ENCODE assay signal across 16 cellular contexts in genomic region chr12:66398931-66399625, GRCh38.
DNase-seq lines count a peak whose midpoint lies in the region; FAIRE-seq and TF ChIP-seq lines count a peak whose summit lies in the region.
"Had no signal": no experiment of that assay in that cellular context is flagged by ENCODE, and none has a peak within 500 bp of the region (broad histone marks: within the 10 kb centered on the region; RNA-seq: fewer than 3 reads in every experiment).

No MANE protein-coding gene starts in this region.

- no peak overlapping the region for H4K91ac ChIP-seq in trophoblast cell (ENCODE audit: low read depth, low read length)

- DNase-seq in Jurkat, Clone E6-1 (ENCODE audit: low read depth, low spot score): peak; percentile 33
- DNase-seq in NCI-H1694 treated with DMSO at 0.1 percent for 48 hours (lab: John Stamatoyannopoulos, UW) (peak; percentile 63), bronchial epithelial cell (ENCODE audit: low read depth) (peak; percentile 50), trophoblast cell (no peak), globus pallidus (ENCODE audit: low spot score) (no peak), GM12891 (ENCODE audit: insufficient read length, low spot score) (no peak), mammary epithelial cell (no peak)
- DNase-seq: activated CD4-positive, alpha-beta T cell treated with anti-CD3 and anti-CD28 coated beads for 1 hour; cerebellar nuclear complex; kidney glomerular epithelial cell; mucosa of descending colon; NCI-H1930; NCI-H524 treated with DMSO at 0.1 percent for 48 hours had no signal

- H2AFZ ChIP-seq in trophoblast cell (ENCODE audit: insufficient read depth, low read length, poor library complexity) (no peak overlapping the region), mammary epithelial cell (ENCODE audit: low read depth, low read length) (no peak overlapping the region)

- intact Hi-C loops in mammary epithelial cell (cut with micrococcal nuclease): no loop called here

- in situ Hi-C loops in mammary epithelial cell (cut with MboI; ENCODE audit: low sequenced_read_pairs in 2 of 2): no loop called here

- H3K9ac ChIP-seq in trophoblast cell (ENCODE audit: low read length) (peak overlapping the region; percentile 46), mammary epithelial cell (ENCODE audit: insufficient read depth, low read length) (no peak overlapping the region)

- TF ChIP-seq CTCF in bronchial epithelial cell (IDR thresholded peaks at IDR 0.05; ENCODE audit: insufficient read depth, low read length, severe bottlenecking) (no peak), mammary epithelial cell (conservative IDR thresholded peaks at IDR 0.05 in 1 of 2, IDR thresholded peaks at IDR 0.05 in 1 of 2; ENCODE audit: extremely low read depth in 1 of 2, insufficient read depth in 1 of 2, low read depth in 1 of 2, low read length in 2 of 2) (no peak)

- FAIRE-seq in bronchial epithelial cell (lab: Jason Lieb, UNC) (no peak), GM12891 (lab: Jason Lieb, UNC) (no peak)

- H3K14ac ChIP-seq in trophoblast cell (ENCODE audit: low read length): no peak overlapping the region

- H4K8ac ChIP-seq in trophoblast cell (ENCODE audit: low read depth, low read length): no peak overlapping the region

- H3K36me3 ChIP-seq in bronchial epithelial cell (ENCODE audit: control insufficient read depth, insufficient read depth, low read length) (no peaks in the 10 kb centered on the region), trophoblast cell (ENCODE audit: control insufficient read depth in 1 of 2, insufficient read depth in 2 of 2, low read length in 2 of 2) (no peaks in the 10 kb centered on the region), mammary epithelial cell (ENCODE audit: insufficient read depth, low read length) (no peaks in the 10 kb centered on the region)
- H3K36me3 ChIP-seq: vagina had no signal

- no peak overlapping the region for H2BK120ac ChIP-seq in trophoblast cell (ENCODE audit: insufficient read depth, low read length, poor library complexity)

- CTCF ChIA-PET in mammary epithelial cell (lab: Charles Lee; ENCODE audit: low non-redundant PET): no interaction called here

- H4K20me1 ChIP-seq in mammary epithelial cell (ENCODE audit: insufficient read depth, low read length): no peaks in the 10 kb centered on the region

- no peak for TF ChIP-seq POLR2A in GM12891 (IDR thresholded peaks at IDR 0.05; ENCODE audit: low read depth, low read length)

- H3K27ac ChIP-seq in trophoblast cell (ENCODE audit: low read depth, low read length) (no peak overlapping the region), mammary epithelial cell (ENCODE audit: insufficient read depth, low read depth, low read length) (no peak overlapping the region)
- H3K27ac ChIP-seq: C4-2B, skin epidermis, vagina had no signal

- H3K18ac ChIP-seq in trophoblast cell (ENCODE audit: low read length): no peak overlapping the region

- no peaks in the 10 kb centered on the region for H3K79me1 ChIP-seq in trophoblast cell (ENCODE audit: low read length)

- no peak overlapping the region for H3K4me2 ChIP-seq in trophoblast cell (ENCODE audit: low read length)
- H3K4me2 ChIP-seq in mammary epithelial cell (ENCODE audit: insufficient read depth, low read depth, low read length): no peak overlapping the region

- no peak overlapping the region for H2BK5ac ChIP-seq in trophoblast cell (ENCODE audit: low read depth, low read length, poor library complexity)

- H2BK12ac ChIP-seq in trophoblast cell (ENCODE audit: low read length): no peak overlapping the region

- H3K4me3 ChIP-seq in Jurkat, Clone E6-1 (ENCODE audit: low read length): no peak overlapping the region
- H3K4me3 ChIP-seq in bronchial epithelial cell (ENCODE audit: low read depth, low read length) (no peak overlapping the region), trophoblast cell (ENCODE audit: low read depth, low read length) (no peak overlapping the region), mammary epithelial cell (replicated peaks in 1 of 3; ENCODE audit: insufficient read depth in 1 of 3, low read depth in 2 of 3, low read length in 3 of 3) (no peak overlapping the region)
- H3K4me3 ChIP-seq: mucosa of descending colon, skin epidermis, vagina had no signal

- no peak overlapping the region for H4K12ac ChIP-seq in trophoblast cell (ENCODE audit: low read depth, low read length)

- dilution Hi-C loops in mammary epithelial cell (cut with HindIII; ENCODE audit: low sequenced_read_pairs): no loop called here

- no CpG with 5 or more reads among the region's 6 CpGs for WGBS in trophoblast cell (ENCODE audit: extremely low coverage, insufficient coverage, insufficient read length)
- 90% methylated on average over 6 of the region's 6 CpGs for WGBS in mammary epithelial cell (ENCODE audit: low coverage, missing lambda C conversion rate)

- BruUV-seq in mammary epithelial cell (replicated peaks; lab: Mats Ljungman, UMichigan): no TSS peak

- no peaks in the 10 kb centered on the region for H3K9me3 ChIP-seq in trophoblast cell (ENCODE audit: insufficient read depth, low read depth, low read length)
- H3K9me3 ChIP-seq in mammary epithelial cell (replicated peaks; ENCODE audit: insufficient read depth, low read length): no peaks in the 10 kb centered on the region
- H3K9me3 ChIP-seq: mucosa of descending colon, vagina had no signal

- H3K23ac ChIP-seq in trophoblast cell (ENCODE audit: low read length): peak overlapping the region; percentile 81

- H2AK5ac ChIP-seq in trophoblast cell (ENCODE audit: low read length): no peak overlapping the region

- H3K4ac ChIP-seq in trophoblast cell (ENCODE audit: low read depth, low read length): no peak overlapping the region

- H3K4me1 ChIP-seq in trophoblast cell (ENCODE audit: control insufficient read depth in 1 of 2, insufficient read depth in 2 of 2, low read length in 2 of 2): no peaks in the 10 kb centered on the region
- H3K4me1 ChIP-seq in mammary epithelial cell (ENCODE audit: insufficient read depth, low read length): no peaks in the 10 kb centered on the region
- H3K4me1 ChIP-seq: vagina had no signal

- H3K27me3 ChIP-seq in bronchial epithelial cell (ENCODE audit: control insufficient read depth, insufficient read depth, low read length): no peaks in the 10 kb centered on the region
- no peaks in the 10 kb centered on the region for H3K27me3 ChIP-seq in trophoblast cell (ENCODE audit: insufficient read depth, low read length)
- H3K27me3 ChIP-seq in mammary epithelial cell (ENCODE audit: insufficient read depth, low read length): no peaks in the 10 kb centered on the region
- H3K27me3 ChIP-seq: vagina had no signal

- no peaks in the 10 kb centered on the region for H3K79me2 ChIP-seq in trophoblast cell (ENCODE audit: control insufficient read depth, insufficient read depth, low read length, poor library complexity)
- no peaks in the 10 kb centered on the region for H3K79me2 ChIP-seq in mammary epithelial cell (ENCODE audit: insufficient read depth, low read length)

TF ChIP-seq in GM12891, 5 proteins besides CTCF, POLR2A, EP300 and RAD21:
- TF ChIP-seq SPI1 (IDR thresholded peaks at IDR 0.05; ENCODE audit: low read depth, low read length): no peak
- no peak for TF ChIP-seq TAF1 (IDR thresholded peaks at IDR 0.05; ENCODE audit: low read depth, low read length)
- no peak for TF ChIP-seq POLR2AphosphoS5 (IDR thresholded peaks at IDR 0.05; ENCODE audit: low read depth, low read length)
- no peak for TF ChIP-seq POU2F2 (IDR thresholded peaks at IDR 0.05; ENCODE audit: low read depth, low read length)
- TF ChIP-seq PAX5 (IDR thresholded peaks at IDR 0.05; ENCODE audit: insufficient read depth, low read length, severe bottlenecking): no peak

Comparison
In these comparisons a context has a peak if more than half of its experiments do, and no peak if none do; other contexts are left out.
1. DNase-seq: peak in Jurkat, Clone E6-1 (single experiment), NCI-H1694 treated with DMSO at 0.1 percent for 48 hours (single experiment) and bronchial epithelial cell (single experiment); none in trophoblast cell (0 of 2), globus pallidus (single experiment), GM12891 (single experiment) and mammary epithelial cell (single experiment).